In genomic region chr12:42186793-42187192, GRCh38 we compare ENCODE assay signal across 20 cellular contexts. TPM values are rescaled to one million over a fixed set of nuclear protein-coding genes. Genes with fewer than 3 reads are reported as not detected.
DNase-seq lines count a peak whose midpoint lies in the region; ATAC-seq and TF ChIP-seq lines count a peak whose summit lies in the region.
"Had no signal": no experiment of that assay in that cellular context is flagged by ENCODE, and none has a peak within 500 bp of the region (broad histone marks: within the 10 kb centered on the region; RNA-seq: fewer than 3 reads in every experiment).

No MANE protein-coding gene starts in this region.

- POLR2A ChIA-PET in naive thymus-derived CD4-positive, alpha-beta T cell (lab: Charles Lee), result no interaction called here

- no peaks in the 10 kb centered on the region for H3K9me3 ChIP-seq in naive thymus-derived CD4-positive, alpha-beta T cell (ENCODE audit: control insufficient read depth in 2 of 3, low read length in 3 of 3)
- H3K9me3 ChIP-seq: thoracic aorta had no signal

- H3K4me1 ChIP-seq in naive thymus-derived CD4-positive, alpha-beta T cell (ENCODE audit: control insufficient read depth in 2 of 2, insufficient read depth in 2 of 2, low read length in 2 of 2), result no peaks in the 10 kb centered on the region

- no peaks in the 10 kb centered on the region for H3K27me3 ChIP-seq in naive thymus-derived CD4-positive, alpha-beta T cell (ENCODE audit: control insufficient read depth in 2 of 2, insufficient read depth in 2 of 2, low read length in 2 of 2)
- H3K27me3 ChIP-seq: dorsolateral prefrontal cortex had no signal

- H3K4me3 ChIP-seq in naive thymus-derived CD4-positive, alpha-beta T cell (ENCODE audit: low read length), result no peak overlapping the region
- H3K4me3 ChIP-seq in foreskin fibroblast (ENCODE audit: low read depth in 1 of 2, low read length in 2 of 2), result no peak overlapping the region
- H3K4me3 ChIP-seq: dorsolateral prefrontal cortex, GM23338, thoracic aorta had no signal

- ATAC-seq in GM19035 (IDR thresholded peaks at IDR 0.05; ENCODE audit: unreplicated experiment) (peak; percentile 63), HG02759 (IDR thresholded peaks at IDR 0.05; ENCODE audit: unreplicated experiment) (peak; percentile 47)
- ATAC-seq in naive thymus-derived CD4-positive, alpha-beta T cell, result peak; percentile 48
- ATAC-seq: GM23338, left colon had no signal

- peaks cover 4 to 40% (median 21%) of the 10 kb centered on the region in 7 donors for H3K4me1 Mint-ChIP-seq in naive thymus-derived CD4-positive, alpha-beta T cell
- H3K4me1 Mint-ChIP-seq in progenitor cell of endocrine pancreas (ENCODE audit: low read depth), result peaks cover 2% of the 10 kb centered on the region
- H3K4me1 Mint-ChIP-seq: GM23338 had no signal

- peak; percentile 28 for DNase-seq in NAMALWA (ENCODE audit: low spot score)
- no peak for DNase-seq in naive thymus-derived CD4-positive, alpha-beta T cell
- DNase-seq in NCI-H774 (lab: John Stamatoyannopoulos, UW), result no peak
- no peak for DNase-seq in progenitor cell of endocrine pancreas (ENCODE audit: low spot score, unreplicated experiment)
- no peak for DNase-seq in retina
- no peak for DNase-seq in foreskin fibroblast
- DNase-seq: activated CD4-positive, alpha-beta T cell treated with anti-CD3 and anti-CD28 coated beads, Interleukin-2, amount 10 ng/mL, durations not matched to agents 7 days and 5 days; activated CD8-positive, alpha-beta memory T cell treated with anti-CD3 and anti-CD28 coated beads, Interleukin-2, amount 50 U/mL, for 48 hours; activated gamma-delta T cell; amniotic stem cell; dorsolateral prefrontal cortex; erythroblast; KG1; left colon; NCI-H2107; NCI-H69 had no signal

- no peak overlapping the region for H3K27ac Mint-ChIP-seq in naive thymus-derived CD4-positive, alpha-beta T cell
- H3K27ac Mint-ChIP-seq in progenitor cell of endocrine pancreas, result no peak overlapping the region
- H3K27ac Mint-ChIP-seq: activated CD4-positive, alpha-beta T cell treated with anti-CD3 and anti-CD28 coated beads, Interleukin-2, amount 10 ng/mL, durations not matched to agents 7 days and 5 days; GM23338 had no signal

- intact Hi-C loops in naive thymus-derived CD4-positive, alpha-beta T cell (cut with micrococcal nuclease), result no loop called here

- TF ChIP-seq CTCF in progenitor cell of endocrine pancreas (IDR thresholded peaks at IDR 0.05; ENCODE audit: unreplicated experiment) (no peak), foreskin fibroblast (IDR thresholded peaks at IDR 0.05; ENCODE audit: low read depth, low read length) (no peak)

- no peak overlapping the region for H3K27ac ChIP-seq in naive thymus-derived CD4-positive, alpha-beta T cell (ENCODE audit: low read depth, low read length)
- H3K27ac ChIP-seq: dorsolateral prefrontal cortex, thoracic aorta had no signal

- H3K36me3 Mint-ChIP-seq in naive thymus-derived CD4-positive, alpha-beta T cell, result peaks cover 4 to 27% (median 12%) of the 10 kb centered on the region in 5 donors
- peaks cover 7% of the 10 kb centered on the region for H3K36me3 Mint-ChIP-seq in progenitor cell of endocrine pancreas (ENCODE audit: insufficient read depth)

- H3K27me3 Mint-ChIP-seq in naive thymus-derived CD4-positive, alpha-beta T cell, result no peaks in the 10 kb centered on the region
- no peaks in the 10 kb centered on the region for H3K27me3 Mint-ChIP-seq in progenitor cell of endocrine pancreas
- H3K27me3 Mint-ChIP-seq: activated CD4-positive, alpha-beta T cell treated with anti-CD3 and anti-CD28 coated beads, Interleukin-2, amount 10 ng/mL, durations not matched to agents 7 days and 5 days had no signal

- H3K9me3 Mint-ChIP-seq in naive thymus-derived CD4-positive, alpha-beta T cell, result no peaks in the 10 kb centered on the region
- peaks cover 3% of the 10 kb centered on the region for H3K9me3 Mint-ChIP-seq in progenitor cell of endocrine pancreas (ENCODE audit: low read depth)
- H3K9me3 Mint-ChIP-seq: activated CD4-positive, alpha-beta T cell treated with anti-CD3 and anti-CD28 coated beads, Interleukin-2, amount 10 ng/mL, durations not matched to agents 7 days and 5 days; GM23338 had no signal

- H3K4me3 Mint-ChIP-seq in naive thymus-derived CD4-positive, alpha-beta T cell, result no peak overlapping the region
- H3K4me3 Mint-ChIP-seq in progenitor cell of endocrine pancreas (ENCODE audit: low read depth), result no peak overlapping the region
- H3K4me3 Mint-ChIP-seq: activated CD4-positive, alpha-beta T cell treated with anti-CD3 and anti-CD28 coated beads, Interleukin-2, amount 10 ng/mL, durations not matched to agents 7 days and 5 days; GM23338 had no signal

- no peaks in the 10 kb centered on the region for H3K36me3 ChIP-seq in naive thymus-derived CD4-positive, alpha-beta T cell (ENCODE audit: control insufficient read depth in 2 of 3, insufficient read depth in 3 of 3, low read length in 3 of 3)
- H3K36me3 ChIP-seq: thoracic aorta had no signal

- CTCF ChIA-PET in naive thymus-derived CD4-positive, alpha-beta T cell (lab: Charles Lee), result no interaction called here

RNA-seq across cellular contexts. Expression of gene GXYLT1, which starts 42.1 kb away (rescaled TPM):
- total RNA-seq in naive thymus-derived CD4-positive, alpha-beta T cell, result 1 to 10 TPM; 6.7 to 9.7 (median 7.2) TPM
- polyA plus RNA-seq in naive thymus-derived CD4-positive, alpha-beta T cell, result 1 to 10 TPM; 2.6 to 2.7 TPM
- 23.5 and 23.8 TPM in 2 replicates for total RNA-seq in progenitor cell of endocrine pancreas

RNA-seq across cellular contexts. Expression of gene YAF2, which starts 51.3 kb away (rescaled TPM):
- total RNA-seq in naive thymus-derived CD4-positive, alpha-beta T cell, result 10 to 100 TPM; 36.3 to 56.2 (median 42.4) TPM
- 10 to 100 TPM in 1 of 2 donors, 1 to 10 TPM in 1; 7.7 to 15.7 TPM for polyA plus RNA-seq in naive thymus-derived CD4-positive, alpha-beta T cell
- total RNA-seq in progenitor cell of endocrine pancreas, result 30.5 and 33.8 TPM in 2 replicates
